In the genomic region with DNA sequence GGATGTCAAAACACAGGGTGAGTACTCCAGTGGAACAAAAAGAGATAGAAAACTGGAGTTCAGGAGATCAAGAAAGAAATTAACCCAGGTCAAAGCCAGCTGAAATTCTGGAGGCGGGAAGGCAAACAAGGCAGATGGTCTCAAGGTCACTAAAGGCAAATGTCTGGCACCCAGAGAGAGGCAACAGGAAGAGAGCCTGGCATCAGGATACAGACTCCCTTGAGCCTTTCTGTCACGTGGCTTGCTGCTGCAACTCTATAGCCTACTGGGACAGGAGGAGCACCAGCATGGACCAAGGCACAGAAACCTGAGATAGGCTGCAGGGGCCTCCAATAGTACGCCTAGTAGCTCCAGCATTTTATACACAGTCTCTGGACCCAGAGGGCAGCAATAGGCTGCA, we compare ENCODE assay signal across 13 cellular contexts.
"Had no signal": no experiment of that assay in that cellular context is flagged by ENCODE, and none has a peak within 500 bp of the region (broad histone marks: within the 10 kb centered on the region; RNA-seq: fewer than 3 reads in every experiment).

No MANE protein-coding gene starts in this region.

- H3K4me1 ChIP-seq: vagina had no signal

- H3K4me3 ChIP-seq: smooth muscle cell, tibial nerve, vagina had no signal

- H3K4me2 ChIP-seq: smooth muscle cell had no signal

- DNase-seq: activated CD4-positive, alpha-beta memory T cell treated with anti-CD3 and anti-CD28 coated beads, Interleukin-2, amount 10 ng/mL, durations not matched to agents 7 days and 5 days; activated naive CD4-positive, alpha-beta T cell; aorta; immature natural killer cell; left cardiac atrium; naive thymus-derived CD4-positive, alpha-beta T cell; posterior cingulate gyrus; right cardiac atrium had no signal

- H3K27ac ChIP-seq: neutrophil, tibial nerve, vagina had no signal

- FAIRE-seq: endometrium had no signal

- H3K36me3 ChIP-seq: neutrophil, tibial nerve, vagina had no signal

- H3K27me3 ChIP-seq: tibial nerve, vagina had no signal

- H3K9me3 ChIP-seq: neutrophil, tibial nerve, vagina had no signal
